In the genomic region with DNA sequence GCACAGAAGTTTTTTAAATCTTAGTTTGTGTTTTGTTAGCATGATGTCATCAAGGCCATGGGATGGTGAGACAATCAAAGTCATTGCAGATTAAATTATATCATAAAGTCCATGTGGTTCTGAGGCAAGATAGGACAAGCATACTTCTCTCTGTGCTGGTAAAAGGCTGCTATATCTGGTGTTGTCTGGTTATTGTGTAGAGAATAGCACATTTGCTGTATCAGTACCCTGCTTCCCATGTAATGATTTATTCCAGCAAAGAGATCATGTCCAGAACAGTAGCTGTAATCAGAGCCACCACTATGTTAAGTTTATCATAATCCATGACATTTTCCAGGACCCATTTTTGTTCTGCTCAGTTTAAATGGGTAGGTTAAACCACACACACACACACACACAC, we compare ENCODE assay signal across 26 cellular contexts.
DNase-seq lines count a peak whose midpoint lies in the region; ATAC-seq and TF ChIP-seq lines count a peak whose summit lies in the region.
"Had no signal": no experiment of that assay in that cellular context is flagged by ENCODE, and none has a peak within 500 bp of the region (broad histone marks: within the 10 kb centered on the region; RNA-seq: fewer than 3 reads in every experiment).

No MANE protein-coding gene starts in this region.

- no peak overlapping the region for H3K27ac Mint-ChIP-seq in HFFc6
- H3K27ac Mint-ChIP-seq: CD4-positive, alpha-beta memory T cell; IgD-negative memory B cell had no signal

- in situ Hi-C loops in mammary epithelial cell (cut with MboI; ENCODE audit: low sequenced_read_pairs in 2 of 2), result loop anchor here in 1 of 2 donors (25.0 kb wide), 1 partner anchor 536 kb away; no protein-coding TSS in a partner anchor

- BruUV-seq in mammary epithelial cell (replicated peaks; lab: Mats Ljungman, UMichigan), result no TSS peak
- BruUV-seq in PC-3 (replicated peaks; lab: Mats Ljungman, UMichigan), result no TSS peak

- H3K79me2 ChIP-seq in mammary epithelial cell (ENCODE audit: insufficient read depth, low read length) (no peaks in the 10 kb centered on the region), PC-3 (ENCODE audit: low read length) (no peaks in the 10 kb centered on the region)

- H3K4me1 ChIP-seq in mammary epithelial cell (ENCODE audit: insufficient read depth, low read length) (peaks cover 12% of the 10 kb centered on the region), breast epithelium (no peaks in the 10 kb centered on the region), PC-3 (ENCODE audit: insufficient read depth, low read length) (peaks cover 6% of the 10 kb centered on the region; the same call in 1 of the 2 replicates)
- H3K4me1 ChIP-seq: BLaER1, Peyer's patch had no signal

- H3K27ac ChIP-seq in mammary epithelial cell (ENCODE audit: insufficient read depth, low read depth, low read length), result no peak overlapping the region
- H3K27ac ChIP-seq in breast epithelium, result no peak overlapping the region
- H3K27ac ChIP-seq in PC-3 (ENCODE audit: low read length), result no peak overlapping the region
- H3K27ac ChIP-seq in epithelial cell of prostate, result no peak overlapping the region
- H3K27ac ChIP-seq: 22Rv1, BLaER1, Peyer's patch, SJSA1 had no signal

- H3K9me3 Mint-ChIP-seq in HFFc6, result no peaks in the 10 kb centered on the region

- no peak overlapping the region for H3K4me3 Mint-ChIP-seq in HFFc6
- H3K4me3 Mint-ChIP-seq: CD4-positive, alpha-beta memory T cell; IgD-negative memory B cell had no signal

- H3K4me2 ChIP-seq in mammary epithelial cell (ENCODE audit: insufficient read depth, low read depth, low read length) (no peak overlapping the region), PC-3 (ENCODE audit: low read length) (no peak overlapping the region)
- H3K4me2 ChIP-seq: BLaER1 had no signal

- H3K4me1 Mint-ChIP-seq in HFFc6 (ENCODE audit: low read depth), result peaks cover 37% of the 10 kb centered on the region

- H3K27me3 Mint-ChIP-seq in HFFc6 (ENCODE audit: insufficient read depth), result peaks cover 2% of the 10 kb centered on the region
- H3K27me3 Mint-ChIP-seq: CD4-positive, alpha-beta memory T cell; IgD-negative memory B cell had no signal

- POLR2A ChIA-PET in PC-3 (lab: Charles Lee; ENCODE audit: unreplicated experiment), result no interaction called here

- H3K36me3 ChIP-seq in mammary epithelial cell (ENCODE audit: insufficient read depth, low read length), result peaks cover 2% of the 10 kb centered on the region
- H3K36me3 ChIP-seq in breast epithelium, result no peaks in the 10 kb centered on the region
- H3K36me3 ChIP-seq in PC-3 (ENCODE audit: low read depth, low read length), result peaks cover 5% of the 10 kb centered on the region; the same call in 1 of the 2 replicates
- H3K36me3 ChIP-seq: SJSA1 had no signal

- H4K20me1 ChIP-seq in mammary epithelial cell (ENCODE audit: insufficient read depth, low read length) (no peaks in the 10 kb centered on the region), PC-3 (ENCODE audit: low read length) (no peaks in the 10 kb centered on the region)
- H4K20me1 ChIP-seq: BLaER1 had no signal

- TF ChIP-seq POLR2A in breast epithelium (IDR thresholded peaks at IDR 0.05), result no peak

- no peaks in the 10 kb centered on the region for H3K27me3 ChIP-seq in mammary epithelial cell (ENCODE audit: insufficient read depth, low read length)
- H3K27me3 ChIP-seq in breast epithelium, result no peaks in the 10 kb centered on the region
- no peaks in the 10 kb centered on the region for H3K27me3 ChIP-seq in PC-3 (ENCODE audit: low read length)
- H3K27me3 ChIP-seq: BLaER1, Peyer's patch, SJSA1 had no signal

- dilution Hi-C loops in mammary epithelial cell (cut with HindIII; ENCODE audit: low sequenced_read_pairs), result no loop called here

- H3K4me3 ChIP-seq in mammary epithelial cell (replicated peaks in 1 of 3; ENCODE audit: insufficient read depth in 1 of 3, low read depth in 2 of 3, low read length in 3 of 3), result no peak overlapping the region
- no peak overlapping the region for H3K4me3 ChIP-seq in breast epithelium
- no peak overlapping the region for H3K4me3 ChIP-seq in PC-3 (ENCODE audit: low read length)
- H3K4me3 ChIP-seq: BLaER1, Peyer's patch, SJSA1 had no signal

- H2AFZ ChIP-seq in mammary epithelial cell (ENCODE audit: low read depth, low read length), result no peak overlapping the region
- no peak overlapping the region for H2AFZ ChIP-seq in PC-3 (ENCODE audit: low read length)

- no peak for TF ChIP-seq CTCF in mammary epithelial cell (conservative IDR thresholded peaks at IDR 0.05 in 1 of 2, IDR thresholded peaks at IDR 0.05 in 1 of 2; ENCODE audit: extremely low read depth in 1 of 2, insufficient read depth in 1 of 2, low read depth in 1 of 2, low read length in 2 of 2)
- no peak for TF ChIP-seq CTCF in breast epithelium (IDR thresholded peaks at IDR 0.05)
- TF ChIP-seq CTCF in PC-3 (conservative IDR thresholded peaks at IDR 0.05; ENCODE audit: low read depth, low read length), result no peak
- no peak for TF ChIP-seq CTCF in HFFc6 (IDR thresholded peaks at IDR 0.05)

- peaks cover 29% of the 10 kb centered on the region for H3K36me3 Mint-ChIP-seq in HFFc6 (ENCODE audit: low read depth)

- intact Hi-C loops in mammary epithelial cell (cut with micrococcal nuclease), result no loop called here
- intact Hi-C loops in breast epithelium (cut with DNase I; ENCODE audit: low total_unique reads), result no loop called here
- intact Hi-C loops in PC-3 (cut with micrococcal nuclease), result no loop called here

- H3K9me2 ChIP-seq in PC-3 (replicated peaks; ENCODE audit: low read length), result no peaks in the 10 kb centered on the region

- H3F3A ChIP-seq in PC-3 (ENCODE audit: low read length, unreplicated experiment), result no peaks in the 10 kb centered on the region

- ATAC-seq in PC-3 (peak; percentile 42), GM18517 (IDR thresholded peaks at IDR 0.05; ENCODE audit: unreplicated experiment) (no peak)

- CTCF ChIA-PET in mammary epithelial cell (lab: Charles Lee; ENCODE audit: low non-redundant PET) (no interaction called here), PC-3 (lab: Charles Lee) (no interaction called here)

- no peak overlapping the region for H3K9ac ChIP-seq in mammary epithelial cell (ENCODE audit: insufficient read depth, low read length)
- no peak overlapping the region for H3K9ac ChIP-seq in PC-3 (ENCODE audit: low read length)
- H3K9ac ChIP-seq: BLaER1 had no signal

- H3K9me3 ChIP-seq in mammary epithelial cell (replicated peaks; ENCODE audit: insufficient read depth, low read length) (no peaks in the 10 kb centered on the region), breast epithelium (no peaks in the 10 kb centered on the region), PC-3 (ENCODE audit: low read length) (no peaks in the 10 kb centered on the region)
- H3K9me3 ChIP-seq: Caco-2, Peyer's patch, SJSA1 had no signal

- DNase-seq in mammary epithelial cell (peak; percentile 67), breast epithelium (ENCODE audit: low spot score in 2 of 2) (no peak), PC-3 (no peak), epithelial cell of prostate (ENCODE audit: low read depth, low spot score) (peak; percentile 14), left kidney (ENCODE audit: low read depth, low spot score) (peak; percentile 5), HFFc6 (no peak), retina (no peak)
- DNase-seq: ACHN; Caco-2; CD4-positive, alpha-beta memory T cell; GOT3; HCEC 1CT; Karpas-422; MV-4-11; NCI-H1105 treated with DMSO at 0.1 percent for 48 hours; NCI-H2029 treated with DMSO at 0.1 percent for 48 hours; NCI-H226; NCI-H524; NCI-H774; NK-92 treated with Interleukin-12 subunit alpha and Interleukin-12 subunit beta, amount 100 ng/mL, for 24 hours; Peyer's patch had no signal

Comparison
In these comparisons a context has a peak if more than half of its experiments do, and no peak if none do; other contexts are left out.
1. DNase-seq: peak in mammary epithelial cell (single experiment), epithelial cell of prostate (single experiment) and left kidney (single experiment); none in breast epithelium (0 of 2), PC-3 (single experiment), HFFc6 (single experiment) and retina (single experiment).